8 cellular contexts compared by ENCODE assay signal in genomic region chr6:12012231-12012565, GRCh38. TPM values are rescaled to one million over a fixed set of nuclear protein-coding genes. Genes with fewer than 3 reads are reported as not detected.
A peak's percentile ranks its signal among the peaks of the same experiment; 100 is the strongest.
DNase-seq lines count a peak whose midpoint lies in the region; ATAC-seq and TF ChIP-seq lines count a peak whose summit lies in the region.

TSS of gene HIVEP1 (plus strand) at chr6:12012312. CDS start at chr6:12015629, 3,317 bp downstream.

- CTCF ChIA-PET in BJ (lab: Yijun Ruan, JAX) = interaction anchor here (0.6 to 2.2 kb wide), 3 partner anchors 12 to 241 kb away, joined by 3 to 8 read pairs (median 4); no protein-coding TSS in a partner anchor

- WGBS in ectodermal cell, 2 experiments = 0 to 1% methylated on average over 45 to 46 of the region's 46 CpGs
- no CpG with 5 or more reads among the region's 46 CpGs for WGBS in suprapubic skin

- peak within 1 kb of the TSS; percentile 93 for H3K27ac ChIP-seq in ectodermal cell (ENCODE audit: insufficient read depth, low read depth, low read length, poor library complexity, severe bottlenecking)
- H3K27ac ChIP-seq in suprapubic skin = peak within 1 kb of the TSS; percentile 99

- H3K27me3 ChIP-seq in BJ (ENCODE audit: control insufficient read depth, insufficient read depth, low read length) = no peaks in the 10 kb centered on the region
- H3K27me3 ChIP-seq in ectodermal cell (ENCODE audit: control insufficient read depth, insufficient read depth, low read length, poor library complexity, severe bottlenecking) = peaks cover 14% of the 10 kb centered on the region
- H3K27me3 ChIP-seq in suprapubic skin = no peaks in the 10 kb centered on the region

- H3K4me1 ChIP-seq in ectodermal cell (ENCODE audit: control insufficient read depth, insufficient read depth, low read length) = peaks cover 17% of the 10 kb centered on the region
- peaks cover 37% of the 10 kb centered on the region for H3K4me1 ChIP-seq in suprapubic skin

- no peaks in the 10 kb centered on the region for H3K9me3 Mint-ChIP-seq in memory B cell

- no peaks in the 10 kb centered on the region for H3K9me3 ChIP-seq in ectodermal cell (ENCODE audit: control insufficient read depth, low read length)
- no peaks in the 10 kb centered on the region for H3K9me3 ChIP-seq in suprapubic skin

- H3K4me1 Mint-ChIP-seq in memory B cell = peaks cover 25% of the 10 kb centered on the region

- no peak for TF ChIP-seq POLR2A in suprapubic skin (IDR thresholded peaks at IDR 0.05)

- H3K27ac Mint-ChIP-seq in memory B cell = peak within 1 kb of the TSS; percentile 99

- TF ChIP-seq EP300 in suprapubic skin (IDR thresholded peaks at IDR 0.05) = no peak

- no peak for TF ChIP-seq CTCF in BJ (IDR thresholded peaks at IDR 0.05; ENCODE audit: insufficient read depth, low read depth, low read length)
- no peak for TF ChIP-seq CTCF in suprapubic skin (IDR thresholded peaks at IDR 0.05)

- H3K36me3 Mint-ChIP-seq in memory B cell = peaks cover 13% of the 10 kb centered on the region

- peak within 1 kb of the TSS; percentile 100 for H3K4me3 Mint-ChIP-seq in memory B cell

- H3K36me3 ChIP-seq in BJ (ENCODE audit: control insufficient read depth, insufficient read depth, low read length) = peaks cover under 1% of the 10 kb centered on the region
- peaks cover 15% of the 10 kb centered on the region for H3K36me3 ChIP-seq in ectodermal cell (ENCODE audit: control insufficient read depth, insufficient read depth, low read length)
- H3K36me3 ChIP-seq in suprapubic skin = peaks cover 4% of the 10 kb centered on the region

- no peak for ATAC-seq in memory B cell (ENCODE audit: low read depth)
- no peak for ATAC-seq in HG02852 (IDR thresholded peaks at IDR 0.05; ENCODE audit: unreplicated experiment)

- DNase-seq in BJ (ENCODE audit: low read depth) (no peak), HCEC 1CT (peak; percentile 6), SK-N-DZ (ENCODE audit: low spot score) (peak; percentile 29), memory B cell (ENCODE audit: low spot score in 2 of 2) (no peak), suprapubic skin (ENCODE audit: low spot score in 2 of 2) (peak in 1 of 2 donors; percentile 75)
- DNase-seq in activated effector memory CD4-positive, alpha-beta T cell treated with anti-CD3 and anti-CD28 coated beads, Interleukin-2, amount 50 U/mL, for 16 hours = no peak

- peak within 1 kb of the TSS; percentile 69 for H3K4me3 ChIP-seq in BJ (ENCODE audit: low read depth, low read length)
- peak within 1 kb of the TSS; percentile 74 for H3K4me3 ChIP-seq in ectodermal cell (ENCODE audit: insufficient read depth, low read depth, low read length)
- H3K4me3 ChIP-seq in suprapubic skin = peak within 1 kb of the TSS; percentile 76

- POLR2A ChIA-PET in BJ (lab: Charles Lee) = no interaction called here

- no peaks in the 10 kb centered on the region for H3K27me3 Mint-ChIP-seq in memory B cell

RNA-seq across cellular contexts. Expression of gene HIVEP1, which starts in this region (rescaled TPM):
- 13.6 and 17.1 TPM in 2 replicates for polyA plus RNA-seq in BJ (2011; rRNA removed)
- polyA minus RNA-seq in BJ (2011; rRNA and poly(A)+ RNA removed) = 27.5 and 30.0 TPM in 2 replicates
- polyA plus RNA-seq in SK-N-DZ (2014; cell fraction: cytosol; rRNA removed) = 3.0 and 4.0 TPM in 2 replicates
- polyA plus RNA-seq in SK-N-DZ (2014; cell fraction: nucleus; rRNA removed) = 2.9 and 3.2 TPM in 2 replicates
- polyA plus RNA-seq in ectodermal cell (2013, experiment 1 of 4) = 20.9 TPM
- 19.2 TPM for polyA plus RNA-seq in ectodermal cell (2013, experiment 2 of 4)
- 15.3 TPM for polyA plus RNA-seq in ectodermal cell (2013, experiment 3 of 4)
- polyA plus RNA-seq in ectodermal cell (2013, experiment 4 of 4) = 18.5 TPM
- total RNA-seq in suprapubic skin = 10 to 100 TPM; 37.9 to 48.4 (median 43.9) TPM

Comparison
In these comparisons a context has a peak if more than half of its experiments do, and no peak if none do; other contexts are left out.
1. DNase-seq: peak in HCEC 1CT (single experiment) and SK-N-DZ (single experiment); none in BJ (single experiment), memory B cell (0 of 2) and activated effector memory CD4-positive, alpha-beta T cell treated with anti-CD3 and anti-CD28 coated beads, Interleukin-2, amount 50 U/mL, for 16 hours (single experiment).
2. Peak in every context shown above with its lines, with median percentiles within 50 percentile points of each other: H3K4me3 ChIP-seq.